In the genomic region with DNA sequence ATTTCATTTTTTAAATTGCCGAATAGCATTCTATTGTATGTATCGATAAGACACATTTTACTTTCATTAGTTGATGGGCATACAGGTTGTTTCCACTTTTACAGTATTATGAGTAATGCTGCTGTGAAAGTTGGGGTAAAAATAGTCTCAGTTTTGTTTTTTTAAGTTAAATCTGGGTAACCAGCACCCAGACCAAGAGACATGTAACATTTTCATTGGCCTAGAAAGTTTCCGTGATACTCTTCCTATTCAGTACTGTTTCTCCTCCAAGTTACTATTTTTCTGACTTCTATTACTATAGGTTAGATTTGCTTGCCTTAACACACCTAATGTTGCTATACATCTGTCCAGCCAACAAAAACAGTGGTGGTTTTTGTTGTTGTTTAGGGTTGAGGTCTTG, we compare ENCODE assay signal across 15 cellular contexts. TPM values are rescaled to one million over a fixed set of nuclear protein-coding genes. Genes with fewer than 3 reads are reported as not detected.
A peak's percentile ranks its signal among the peaks of the same experiment; 100 is the strongest.
DNase-seq lines count a peak whose midpoint lies in the region; ATAC-seq, FAIRE-seq and TF ChIP-seq lines count a peak whose summit lies in the region.
"Had no signal": no experiment of that assay in that cellular context is flagged by ENCODE, and none has a peak within 500 bp of the region (broad histone marks: within the 10 kb centered on the region; RNA-seq: fewer than 3 reads in every experiment).

No MANE protein-coding gene starts in this region.

- CTCF ChIA-PET in activated CD8-positive, alpha-beta memory T cell treated with anti-CD3 and anti-CD28 coated beads, Interleukin-2, amount 10 ng/mL, durations not matched to agents 7 days and 5 days (lab: Charles Lee) = no interaction called here
- CTCF ChIA-PET in HEK293 (lab: Yijun Ruan, JAX) = no interaction called here

- peak overlapping the region; percentile 61 for H3K27ac Mint-ChIP-seq in activated CD8-positive, alpha-beta memory T cell treated with anti-CD3 and anti-CD28 coated beads, Interleukin-2, amount 10 ng/mL, durations not matched to agents 7 days and 5 days

- no peak for FAIRE-seq in pancreas (lab: Jason Lieb, UNC)
- FAIRE-seq: A204.1, keratinocyte had no signal

- no peak overlapping the region for H3K9ac ChIP-seq in SK-N-MC (ENCODE audit: insufficient read length)

- H3K9me3 ChIP-seq in HEK293 (ENCODE audit: control insufficient read depth, insufficient read depth, low read depth, low read length) = no peaks in the 10 kb centered on the region
- H3K9me3 ChIP-seq in SK-N-MC (ENCODE audit: low read depth, low read length) = no peaks in the 10 kb centered on the region
- H3K9me3 ChIP-seq in pancreas = no peaks in the 10 kb centered on the region

- H3K27me3 Mint-ChIP-seq in activated CD8-positive, alpha-beta memory T cell treated with anti-CD3 and anti-CD28 coated beads, Interleukin-2, amount 10 ng/mL, durations not matched to agents 7 days and 5 days = no peaks in the 10 kb centered on the region

- no peaks in the 10 kb centered on the region for H3K27me3 ChIP-seq in pancreas
- H3K27me3 ChIP-seq: brain microvascular endothelial cell had no signal

- WGBS in pancreas, 2 donors = 97 to 98% methylated on average over 3 of the region's 3 CpGs

- H3K27ac ChIP-seq in HEK293 (ENCODE audit: extremely low read depth, low read depth, low read length) (no peak overlapping the region), SK-N-MC (peak overlapping the region; percentile 68), pancreas (no peak overlapping the region)
- H3K27ac ChIP-seq: brain microvascular endothelial cell had no signal

- POLR2A ChIA-PET in HEK293 (lab: Yijun Ruan, JAX) = no interaction called here

- TF ChIP-seq CTCF in HEK293 (tag by site-specific recombination; IDR thresholded peaks at IDR 0.05) = no peak
- no peak for TF ChIP-seq CTCF in pancreas (IDR thresholded peaks at IDR 0.05)

- intact Hi-C loops in pancreas (cut with DNase I) = loop anchor here in 1 of 3 donors (10.0 kb wide), 1 partner anchor 58 kb away; no protein-coding TSS in a partner anchor

- ATAC-seq in activated CD8-positive, alpha-beta memory T cell treated with anti-CD3 and anti-CD28 coated beads, Interleukin-2, amount 10 ng/mL, durations not matched to agents 7 days and 5 days = peak; percentile 45
- ATAC-seq in stimulated activated naive CD8-positive, alpha-beta T cell treated with anti-CD3 and anti-CD28 coated beads, Interleukin-15, Interleukin-2, amounts not matched to agents 100 U/mL and 50 U/mL, for 24 hours = peak; percentile 58
- ATAC-seq in pancreas (no peak), esophagus mucosa (no peak), GM21737 (IDR thresholded peaks at IDR 0.05; ENCODE audit: unreplicated experiment) (no peak)

- H3K4me1 ChIP-seq in HEK293 (ENCODE audit: control insufficient read depth, insufficient read depth, low read length) (peaks cover 2% of the 10 kb centered on the region; the same call in 1 of the 2 replicates), pancreas (no peaks in the 10 kb centered on the region)

- no peak for DNase-seq in activated CD8-positive, alpha-beta memory T cell treated with anti-CD3 and anti-CD28 coated beads, Interleukin-2, amount 10 ng/mL, durations not matched to agents 7 days and 5 days
- DNase-seq in activated CD8-positive, alpha-beta memory T cell treated with anti-CD3 and anti-CD28 coated beads, Interleukin-2, amount 50 U/mL, for 4 hours = no peak
- no peak for DNase-seq in SK-N-MC (ENCODE audit: low read depth, low spot score)
- DNase-seq in stimulated activated naive CD8-positive, alpha-beta T cell treated with anti-CD3 and anti-CD28 coated beads, Interleukin-15, Interleukin-2, amounts not matched to agents 100 U/mL and 50 U/mL, for 24 hours = no peak
- no peak for DNase-seq in pancreas
- DNase-seq: brain microvascular endothelial cell; DND-41; NCI-H446; stimulated activated CD4-positive, alpha-beta T cell treated with anti-CD3 and anti-CD28 coated beads, Interleukin-15, amount 100 ng/mL, for 24 hours; stimulated activated naive CD4-positive, alpha-beta T cell had no signal

- no peak overlapping the region for H3K4me3 ChIP-seq in HEK293 (ENCODE audit: low read depth, low read length)
- H3K4me3 ChIP-seq in SK-N-MC = no peak overlapping the region
- no peak overlapping the region for H3K4me3 ChIP-seq in pancreas

- peaks cover 58% of the 10 kb centered on the region for H3K4me1 Mint-ChIP-seq in activated CD8-positive, alpha-beta memory T cell treated with anti-CD3 and anti-CD28 coated beads, Interleukin-2, amount 10 ng/mL, durations not matched to agents 7 days and 5 days

- H3K4me3 Mint-ChIP-seq in activated CD8-positive, alpha-beta memory T cell treated with anti-CD3 and anti-CD28 coated beads, Interleukin-2, amount 10 ng/mL, durations not matched to agents 7 days and 5 days = no peak overlapping the region

- H3K36me3 Mint-ChIP-seq in activated CD8-positive, alpha-beta memory T cell treated with anti-CD3 and anti-CD28 coated beads, Interleukin-2, amount 10 ng/mL, durations not matched to agents 7 days and 5 days = peaks cover 29% of the 10 kb centered on the region

- no peaks in the 10 kb centered on the region for H3K9me3 Mint-ChIP-seq in activated CD8-positive, alpha-beta memory T cell treated with anti-CD3 and anti-CD28 coated beads, Interleukin-2, amount 10 ng/mL, durations not matched to agents 7 days and 5 days (ENCODE audit: low read depth)

- H3K36me3 ChIP-seq in HEK293 (ENCODE audit: control insufficient read depth in 2 of 2, insufficient read depth in 1 of 2, low read length in 2 of 2) (peaks cover 9 to 24% of the 10 kb centered on the region in 2 experiments; a peak in 2 of 3 replicates), SK-N-MC (ENCODE audit: insufficient read depth, low read length) (peaks cover 41% of the 10 kb centered on the region), pancreas (no peaks in the 10 kb centered on the region)

TF ChIP-seq in HEK293, 187 proteins besides CTCF, POLR2A, EP300 and RAD21:
- TF ChIP-seq ZNF558 (tag by site-specific recombination; IDR thresholded peaks at IDR 0.05) = no peak
- TF ChIP-seq PRDM1 (tag by site-specific recombination; IDR thresholded peaks at IDR 0.05) = peak; percentile 44; the same call in 1 of the 2 replicates

RNA-seq across cellular contexts. Expression of a gene that starts 12.3 kb away (rescaled TPM):
- total RNA-seq in activated CD8-positive, alpha-beta memory T cell treated with anti-CD3 and anti-CD28 coated beads, Interleukin-2, amount 10 ng/mL, durations not matched to agents 7 days and 5 days = 100 to 1,000 TPM in 1 of 2 experiments, 10 to 100 TPM in 1; 98.5 to 121 TPM
- total RNA-seq in pancreas (10 to 100 TPM; 30.2 to 64.1 (median 56.1) TPM), esophagus mucosa (72.1 TPM)
- 10 to 100 TPM; 12.7 to 17.4 TPM for polyA plus RNA-seq in pancreas

Comparison
In these comparisons a context has a peak if more than half of its experiments do, and no peak if none do; other contexts are left out.
1. ATAC-seq: peak in activated CD8-positive, alpha-beta memory T cell treated with anti-CD3 and anti-CD28 coated beads, Interleukin-2, amount 10 ng/mL, durations not matched to agents 7 days and 5 days (single experiment) and stimulated activated naive CD8-positive, alpha-beta T cell treated with anti-CD3 and anti-CD28 coated beads, Interleukin-15, Interleukin-2, amounts not matched to agents 100 U/mL and 50 U/mL, for 24 hours (single experiment); none in pancreas (0 of 4), esophagus mucosa (single experiment) and GM21737 (single experiment).